Comparison of ENCODE assay signal across 8 cellular contexts in the genomic region with DNA sequence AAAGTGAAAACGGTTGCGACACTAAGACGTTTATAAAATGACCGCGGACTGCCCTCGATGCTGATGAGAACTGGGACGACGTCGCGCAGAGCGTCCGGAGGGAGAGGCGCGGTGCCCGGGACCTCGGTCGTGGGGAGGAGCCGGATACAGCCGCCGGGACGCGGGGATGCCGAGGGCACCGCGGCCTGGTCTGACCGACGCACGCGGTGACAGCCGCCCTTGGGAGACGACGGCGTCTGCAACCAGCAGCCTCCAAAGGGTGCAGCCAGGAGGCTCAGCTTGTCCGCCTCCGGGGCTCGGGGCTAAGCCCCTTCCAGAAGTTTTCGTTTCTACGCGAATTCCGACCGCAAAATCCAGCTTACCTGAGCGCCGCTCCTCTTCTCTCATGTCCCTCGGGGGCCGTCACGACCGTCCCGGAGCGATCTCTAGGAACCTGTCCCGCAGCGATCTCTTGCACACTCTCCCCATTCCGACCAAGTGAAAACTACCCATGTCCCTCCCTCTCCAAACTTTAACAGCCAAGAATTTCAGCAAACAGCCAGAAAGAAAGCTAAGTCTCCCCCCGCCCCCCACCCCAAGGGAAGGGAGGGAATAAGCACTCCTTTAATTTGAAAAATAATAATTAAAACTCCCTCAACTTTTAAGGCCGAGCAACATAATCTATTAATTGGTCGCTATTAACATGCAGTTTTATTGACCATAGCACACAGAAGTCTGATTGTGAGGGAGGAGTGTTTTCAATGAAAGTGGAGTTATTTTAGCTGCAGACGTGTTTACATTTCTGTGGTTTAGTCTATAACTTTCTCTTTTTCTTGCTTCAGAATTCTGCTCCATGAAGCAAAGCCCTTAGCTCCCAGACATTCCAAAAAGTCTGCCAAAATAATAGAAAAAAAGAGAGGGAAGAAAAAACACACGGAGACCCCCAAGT.
DNase-seq lines count a peak whose midpoint lies in the region; ATAC-seq and TF ChIP-seq lines count a peak whose summit lies in the region.

No MANE protein-coding gene starts in this region.

- no peaks in the 10 kb centered on the region for H3K36me3 Mint-ChIP-seq in activated naive CD4-positive, alpha-beta T cell treated with anti-CD3 and anti-CD28 coated beads, Interleukin-2, amount 10 ng/mL, durations not matched to agents 7 days and 5 days

- no peaks in the 10 kb centered on the region for H4K20me1 ChIP-seq in smooth muscle cell (ENCODE audit: low read depth)

- DNase-seq in activated naive CD4-positive, alpha-beta T cell treated with anti-CD3 and anti-CD28 coated beads, Interleukin-2, amount 10 ng/mL, durations not matched to agents 7 days and 5 days, result no peak
- no peak for DNase-seq in activated naive CD4-positive, alpha-beta T cell treated with Interleukin-2 at 50 U/mL for 16 hours
- DNase-seq in adipocyte (ENCODE audit: low read depth), result peak; percentile 85
- DNase-seq in smooth muscle cell (lab: John Stamatoyannopoulos, UW; ENCODE audit: unreplicated experiment), result no peak
- no peak for DNase-seq in nucleus accumbens (lab: John Stamatoyannopoulos, UW)
- no peak for DNase-seq in stimulated activated CD4-positive, alpha-beta T cell treated with anti-CD3 and anti-CD28 coated beads, Interleukin-4, amount 100 ng/mL, for 24 hours

- peaks cover 25% of the 10 kb centered on the region for H3K79me2 ChIP-seq in smooth muscle cell (ENCODE audit: low read depth)

- ATAC-seq in GM18505 (IDR thresholded peaks at IDR 0.05; ENCODE audit: unreplicated experiment), result no peak

- H3K4me1 Mint-ChIP-seq in activated naive CD4-positive, alpha-beta T cell treated with anti-CD3 and anti-CD28 coated beads, Interleukin-2, amount 10 ng/mL, durations not matched to agents 7 days and 5 days, result peaks cover 14% of the 10 kb centered on the region

- peak overlapping the region; percentile 75 for H3K27ac ChIP-seq in smooth muscle cell (ENCODE audit: low read depth)

- no peak for TF ChIP-seq CTCF in smooth muscle cell (IDR thresholded peaks at IDR 0.05; ENCODE audit: borderline replicate concordance, insufficient read depth, poor library complexity, severe bottlenecking)

- H3K9ac ChIP-seq in adipocyte (ENCODE audit: low read length), result peak overlapping the region; percentile 10
- H3K9ac ChIP-seq in smooth muscle cell (ENCODE audit: low read depth), result peak overlapping the region; percentile 60

- peak overlapping the region; percentile 46 for H3K4me3 Mint-ChIP-seq in activated naive CD4-positive, alpha-beta T cell treated with anti-CD3 and anti-CD28 coated beads, Interleukin-2, amount 10 ng/mL, durations not matched to agents 7 days and 5 days

- H3K9me3 ChIP-seq in adipocyte (ENCODE audit: control insufficient read depth, low read length), result no peaks in the 10 kb centered on the region
- no peaks in the 10 kb centered on the region for H3K9me3 ChIP-seq in smooth muscle cell (replicated peaks; ENCODE audit: low read depth)

- peaks cover 52% of the 10 kb centered on the region for H3K27me3 Mint-ChIP-seq in activated naive CD4-positive, alpha-beta T cell treated with anti-CD3 and anti-CD28 coated beads, Interleukin-2, amount 10 ng/mL, durations not matched to agents 7 days and 5 days

- 3% methylated on average over 57 of the region's 57 CpGs for WGBS in smooth muscle cell (ENCODE audit: low lambda C conversion rate)

- H3K36me3 ChIP-seq in adipocyte (ENCODE audit: control insufficient read depth, insufficient read depth, low read length, severe bottlenecking) (no peaks in the 10 kb centered on the region), smooth muscle cell (ENCODE audit: low read depth) (no peaks in the 10 kb centered on the region)

- CTCF ChIA-PET in activated naive CD4-positive, alpha-beta T cell treated with anti-CD3 and anti-CD28 coated beads, Interleukin-2, amount 10 ng/mL, durations not matched to agents 7 days and 5 days (lab: Charles Lee), result no interaction called here

- H3F3A ChIP-seq in smooth muscle cell (ENCODE audit: low read depth), result peaks cover 6% of the 10 kb centered on the region

- no peaks in the 10 kb centered on the region for H3K9me3 Mint-ChIP-seq in activated naive CD4-positive, alpha-beta T cell treated with anti-CD3 and anti-CD28 coated beads, Interleukin-2, amount 10 ng/mL, durations not matched to agents 7 days and 5 days

- H3K27me3 ChIP-seq in adipocyte (replicated peaks; ENCODE audit: control insufficient read depth, insufficient read depth, low read length) (peaks cover 27% of the 10 kb centered on the region), smooth muscle cell (ENCODE audit: low read depth) (peaks cover 9% of the 10 kb centered on the region)

- peak overlapping the region; percentile 86 for H3K4me2 ChIP-seq in smooth muscle cell

- H3K4me3 ChIP-seq in adipocyte (ENCODE audit: low read length) (peak overlapping the region; percentile 77), iPS-11a (ENCODE audit: low read depth, low read length) (peak overlapping the region; percentile 47), smooth muscle cell (peak overlapping the region; percentile 54)

- H3K27ac Mint-ChIP-seq in activated naive CD4-positive, alpha-beta T cell treated with anti-CD3 and anti-CD28 coated beads, Interleukin-2, amount 10 ng/mL, durations not matched to agents 7 days and 5 days, result no peak overlapping the region

- H3K4me1 ChIP-seq in adipocyte (ENCODE audit: control insufficient read depth, insufficient read depth, low read length) (peaks cover 10% of the 10 kb centered on the region), smooth muscle cell (ENCODE audit: low read depth) (no peaks in the 10 kb centered on the region)

- peak overlapping the region; percentile 53 for H2AFZ ChIP-seq in smooth muscle cell (ENCODE audit: low read depth)

- no peak for TF ChIP-seq POLR2A in GM18505 (IDR thresholded peaks at IDR 0.05; ENCODE audit: borderline replicate concordance, extremely low read depth, insufficient read depth, insufficient read length)
